In the genomic region with DNA sequence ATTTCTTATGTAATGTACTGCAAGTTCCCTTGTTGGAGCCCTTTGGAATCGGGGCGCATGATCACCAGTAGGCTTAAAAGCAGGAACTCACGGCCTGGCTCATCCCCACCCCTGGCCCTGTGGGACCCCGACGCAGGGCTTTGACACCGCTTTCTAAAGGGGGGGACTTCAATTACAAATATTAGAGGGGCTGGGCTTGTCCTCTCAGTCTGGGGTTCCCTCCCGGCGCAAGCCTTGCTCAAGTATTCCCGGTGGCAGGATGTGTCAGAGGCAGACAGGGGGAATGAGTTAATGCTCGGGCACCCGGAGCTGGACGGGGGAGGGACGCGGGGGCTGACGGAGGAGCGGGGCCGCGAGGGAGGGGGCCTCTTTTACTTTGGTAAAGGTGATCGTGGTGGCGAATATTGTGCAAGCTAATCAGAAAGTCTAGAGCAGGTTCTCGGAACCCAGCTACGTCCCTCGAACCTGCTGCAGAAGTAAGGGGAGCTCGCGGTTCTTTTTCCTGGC, we compare ENCODE assay signal across 8 cellular contexts. TPM values are rescaled to one million over a fixed set of nuclear protein-coding genes. Genes with fewer than 3 reads are reported as not detected.
A peak's percentile ranks its signal among the peaks of the same experiment; 100 is the strongest.
DNase-seq lines count a peak whose midpoint lies in the region; ATAC-seq lines count a peak whose summit lies in the region.

No MANE protein-coding gene starts in this region.

- peak; percentile 58 for ATAC-seq in aorta (ENCODE audit: low FRiP score)

- peaks cover 22% of the 10 kb centered on the region for H3K4me1 ChIP-seq in CD8-positive, alpha-beta memory T cell (ENCODE audit: insufficient read depth, low read length)
- H3K4me1 ChIP-seq in mucosa of rectum (ENCODE audit: control insufficient read depth in 2 of 2, insufficient read depth in 2 of 2, low read length in 2 of 2) (no peaks in the 10 kb centered on the region), aorta (ENCODE audit: control insufficient read depth in 1 of 2, insufficient read depth in 2 of 2, low read length in 2 of 2) (no peaks in the 10 kb centered on the region)

- no peaks in the 10 kb centered on the region for H3K9me3 Mint-ChIP-seq in CD8-positive, alpha-beta memory T cell

- CTCF ChIA-PET in CD8-positive, alpha-beta memory T cell (lab: Charles Lee) = no interaction called here

- POLR2A ChIA-PET in CD8-positive, alpha-beta memory T cell (lab: Charles Lee) = no interaction called here

- H3K27me3 ChIP-seq in CD8-positive, alpha-beta memory T cell (ENCODE audit: insufficient read depth, low read length, poor library complexity, severe bottlenecking) = peaks cover 39% of the 10 kb centered on the region
- H3K27me3 ChIP-seq in mucosa of rectum (ENCODE audit: control insufficient read depth in 2 of 2, insufficient read depth in 2 of 2, low read length in 2 of 2) (peaks cover 14 to 35% of the 10 kb centered on the region in 2 donors), aorta (ENCODE audit: control insufficient read depth in 1 of 2, insufficient read depth in 2 of 2, low read length in 1 of 2) (no peaks in the 10 kb centered on the region)

- H3K9ac ChIP-seq in mucosa of rectum (ENCODE audit: low read depth in 1 of 2, low read length in 2 of 2) = peak overlapping the region in 1 of 2 donors; percentile 24

- H3K27me3 Mint-ChIP-seq in CD8-positive, alpha-beta memory T cell = peaks cover 44 to 65% of the 10 kb centered on the region in 2 donors

- peaks cover 25 to 31% (median 29%) of the 10 kb centered on the region in 3 donors for H3K4me1 Mint-ChIP-seq in CD8-positive, alpha-beta memory T cell

- H3K4me3 Mint-ChIP-seq in CD8-positive, alpha-beta memory T cell = peak overlapping the region; percentile 58 to 81 (median 79)

- H3K4me3 ChIP-seq in CD8-positive, alpha-beta memory T cell (ENCODE audit: low read length) = no peak overlapping the region
- H3K4me3 ChIP-seq in mucosa of rectum (ENCODE audit: low read length in 2 of 2) (peak overlapping the region; percentile 43 to 47), aorta (ENCODE audit: low read length in 2 of 2) (peak overlapping the region; percentile 66)

- H3K36me3 Mint-ChIP-seq in CD8-positive, alpha-beta memory T cell = peaks cover 0 to 1% (median 0%) of the 10 kb centered on the region in 3 donors

- H3K27ac Mint-ChIP-seq in CD8-positive, alpha-beta memory T cell = no peak overlapping the region

- 0% methylated on average over 25 of the region's 25 CpGs for WGBS in aorta, 2 donors

- intact Hi-C loops in aorta (cut with DNase I) = no loop called here

- no peak overlapping the region for H3K27ac ChIP-seq in CD8-positive, alpha-beta memory T cell (ENCODE audit: low read depth, low read length)
- no peak overlapping the region for H3K27ac ChIP-seq in mucosa of rectum (ENCODE audit: low read depth in 2 of 2, low read length in 2 of 2)
- H3K27ac ChIP-seq in aorta (ENCODE audit: low read depth in 1 of 2, low read length in 2 of 2) = no peak overlapping the region

- peak in 2 of 5 donors; percentile 1 to 9 for DNase-seq in CD8-positive, alpha-beta memory T cell
- DNase-seq in NCI-H748 (lab: John Stamatoyannopoulos, UW; ENCODE audit: unreplicated experiment) (peak; percentile 59), ecto neural progenitor cell (ENCODE audit: low spot score) (peak; percentile 64), aorta (peak; percentile 51 to 82), NAMALWA (ENCODE audit: low spot score) (no peak), EL (no peak), NCI-H1105 (lab: John Stamatoyannopoulos, UW) (no peak)

- H3K9me3 ChIP-seq in CD8-positive, alpha-beta memory T cell (ENCODE audit: low read length) = no peaks in the 10 kb centered on the region
- no peaks in the 10 kb centered on the region for H3K9me3 ChIP-seq in mucosa of rectum (ENCODE audit: control insufficient read depth in 2 of 2, low read length in 2 of 2)
- H3K9me3 ChIP-seq in aorta (ENCODE audit: control insufficient read depth, low read length) = peaks cover under 1% of the 10 kb centered on the region

- H3K36me3 ChIP-seq in CD8-positive, alpha-beta memory T cell (ENCODE audit: insufficient read depth, low read length) = no peaks in the 10 kb centered on the region
- H3K36me3 ChIP-seq in mucosa of rectum (ENCODE audit: control insufficient read depth in 2 of 2, insufficient read depth in 2 of 2, low read length in 2 of 2) = no peaks in the 10 kb centered on the region
- H3K36me3 ChIP-seq in aorta (ENCODE audit: control insufficient read depth in 1 of 2, insufficient read depth in 2 of 2, low read length in 1 of 2) = no peaks in the 10 kb centered on the region

RNA-seq across cellular contexts. Expression of a gene that starts 1.2 kb away (rescaled TPM):
- not detected for total RNA-seq in CD8-positive, alpha-beta memory T cell
- polyA plus RNA-seq in CD8-positive, alpha-beta memory T cell = not detected
- total RNA-seq in aorta = 1 to 10 TPM in 1 of 2 donors, under 1 TPM in 1; 0.84 to 4.6 TPM
- under 1 TPM; 0.13 to 0.59 TPM for polyA plus RNA-seq in aorta

Comparison
In these comparisons a context has a peak if more than half of its experiments do, and no peak if none do; other contexts are left out.
1. DNase-seq: peak in NCI-H748 (single experiment), ecto neural progenitor cell (single experiment) and aorta (2 of 2); none in NAMALWA (single experiment), EL (single experiment) and NCI-H1105 (single experiment).